9 cellular contexts compared by ENCODE assay signal in genomic region chr17:78337244-78338109, GRCh38. TPM values are rescaled to one million over a fixed set of nuclear protein-coding genes. Genes with fewer than 3 reads are reported as not detected.
DNase-seq lines count a peak whose midpoint lies in the region; ATAC-seq and TF ChIP-seq lines count a peak whose summit lies in the region.
"Had no signal": no experiment of that assay in that cellular context is flagged by ENCODE, and none has a peak within 500 bp of the region (broad histone marks: within the 10 kb centered on the region; RNA-seq: fewer than 3 reads in every experiment).

No MANE protein-coding gene starts in this region.

- intact Hi-C loops in stomach (cut with DNase I; ENCODE audit: low total_unique reads), result no loop called here

- H3K36me3 ChIP-seq in stomach, result no peaks in the 10 kb centered on the region

- H3K4me3 ChIP-seq in cardiac fibroblast (replicated peaks in 1 of 2; ENCODE audit: low read depth in 2 of 2, low read length in 2 of 2) (no peak overlapping the region), stomach (no peak overlapping the region)

- no peaks in the 10 kb centered on the region for H3K27me3 ChIP-seq in stomach

- DNase-seq in SIG-M5 treated with dmso at 0.1 percent for 504 hours (lab: John Stamatoyannopoulos, UW; ENCODE audit: unreplicated experiment) (peak; percentile 76), SIG-M5 (lab: John Stamatoyannopoulos, UW) (no peak), cardiac fibroblast (ENCODE audit: low read depth in 2 of 2) (peak; percentile 78 to 97), stomach (no peak), NCI-H524 treated with DMSO at 0.1 percent for 48 hours (lab: John Stamatoyannopoulos, UW) (no peak), midbrain (lab: John Stamatoyannopoulos, UW) (no peak)

- 79 to 90% (median 87%) methylated on average over 19 of the region's 19 CpGs for WGBS in stomach, 5 donors

- ATAC-seq in HG03558 (IDR thresholded peaks at IDR 0.05; ENCODE audit: extremely low read depth, unreplicated experiment) (peak; percentile 43), GM21526 (IDR thresholded peaks at IDR 0.05; ENCODE audit: low FRiP score, unreplicated experiment) (no peak)

- TF ChIP-seq CTCF in cardiac fibroblast (IDR thresholded peaks at IDR 0.05; ENCODE audit: low read depth, low read length) (no peak), stomach (IDR thresholded peaks at IDR 0.05) (no peak)

- H3K9me3 ChIP-seq in stomach, result no peaks in the 10 kb centered on the region

- TF ChIP-seq POLR2A in stomach (IDR thresholded peaks at IDR 0.05), result no peak

- no peak for TF ChIP-seq EP300 in stomach (IDR thresholded peaks at IDR 0.05)

- peak overlapping the region in 3 of 5 donors; percentile 29 to 89 (median 72) for H3K27ac ChIP-seq in stomach
- H3K27ac ChIP-seq: 22Rv1 had no signal

- peaks cover 6 to 60% (median 17%) of the 10 kb centered on the region in 4 donors for H3K4me1 ChIP-seq in stomach

RNA-seq across cellular contexts. Expression of gene SOCS3, which starts 22.4 kb away (rescaled TPM):
- total RNA-seq in stomach, result 10 to 100 TPM; 48.4 to 62.9 (median 52.2) TPM
- polyA plus RNA-seq in stomach, result 10 to 100 TPM; 18.7 to 46.9 (median 39.7) TPM

RNA-seq across cellular contexts. Expression of gene PGS1, which starts 41.0 kb away (rescaled TPM):
- total RNA-seq in stomach, result 100 to 1,000 TPM in 2 of 5 donors, 10 to 100 TPM in 3; 27.8 to 209 (median 41.7) TPM
- polyA plus RNA-seq in stomach, result 10 to 100 TPM; 11.9 to 19.1 (median 14.9) TPM

Comparison
In these comparisons a context has a peak if more than half of its experiments do, and no peak if none do; other contexts are left out.
1. DNase-seq: peak in SIG-M5 treated with dmso at 0.1 percent for 504 hours (single experiment) and cardiac fibroblast (2 of 2); none in SIG-M5 (single experiment), stomach (single experiment), NCI-H524 treated with DMSO at 0.1 percent for 48 hours (single experiment) and midbrain (single experiment).